ENCODE assay signal across 10 cellular contexts in genomic region chr18:54388203-54389142, GRCh38. TPM values are rescaled to one million over a fixed set of nuclear protein-coding genes. Genes with fewer than 3 reads are reported as not detected.
DNase-seq lines count a peak whose midpoint lies in the region; ATAC-seq and TF ChIP-seq lines count a peak whose summit lies in the region.
"Had no signal": no experiment of that assay in that cellular context is flagged by ENCODE, and none has a peak within 500 bp of the region (broad histone marks: within the 10 kb centered on the region; RNA-seq: fewer than 3 reads in every experiment).

No MANE protein-coding gene starts in this region.

- H3K4me3 ChIP-seq in astrocyte of the cerebellum (ENCODE audit: low read depth, low read length), result no peak overlapping the region
- H3K4me3 ChIP-seq in mucosa of descending colon, result no peak overlapping the region
- H3K4me3 ChIP-seq: SK-N-MC had no signal

- no peaks in the 10 kb centered on the region for H3K4me1 ChIP-seq in mucosa of descending colon (ENCODE audit: low read depth)

- no peaks in the 10 kb centered on the region for H3K9me3 ChIP-seq in mucosa of descending colon

- TF ChIP-seq CTCF in AG09319 (IDR thresholded peaks at IDR 0.05; ENCODE audit: low read depth, low read length) (no peak), astrocyte of the cerebellum (IDR thresholded peaks at IDR 0.05; ENCODE audit: low read depth, low read length, missing control alignments) (no peak), mucosa of descending colon (IDR thresholded peaks at IDR 0.05) (no peak)

- in situ Hi-C loops in astrocyte of the cerebellum (cut with HindIII; ENCODE audit: low sequenced_read_pairs), result no loop called here

- H3K36me3 ChIP-seq in mucosa of descending colon (ENCODE audit: low read depth), result no peaks in the 10 kb centered on the region

- peak; percentile 90 for ATAC-seq in GM18508 (IDR thresholded peaks at IDR 0.05; ENCODE audit: insufficient read depth, unreplicated experiment)
- ATAC-seq in HG02840 (IDR thresholded peaks at IDR 0.05; ENCODE audit: low FRiP score, unreplicated experiment), result peak; percentile 84
- ATAC-seq in mucosa of descending colon, result peak; percentile 79

- intact Hi-C loops in mucosa of descending colon (cut with DNase I, micrococcal nuclease), result no loop called here

- DNase-seq in AG09319 (ENCODE audit: extremely low read depth, low read depth) (peak; percentile 25), MV-4-11 (lab: John Stamatoyannopoulos, UW) (peak; percentile 87), astrocyte of the cerebellum (ENCODE audit: low read depth) (peak; percentile 74), mucosa of descending colon (peak in 2 of 3 donors; percentile 24 to 41), pons (ENCODE audit: low spot score) (no peak), NCI-H187 treated with DMSO at 0.1 percent for 48 hours (lab: John Stamatoyannopoulos, UW) (no peak)

RNA-seq across cellular contexts. Expression of gene C18orf54, which starts 30.8 kb away (rescaled TPM):
- 1 to 10 TPM; 2.1 to 3.7 (median 3.1) TPM for total RNA-seq in mucosa of descending colon

RNA-seq across cellular contexts. Expression of gene STARD6, which starts 30.8 kb away (rescaled TPM):
- not detected for total RNA-seq in mucosa of descending colon
- total RNA-seq: skeletal muscle tissue had no signal

Comparison
In these comparisons a context has a peak if more than half of its experiments do, and no peak if none do; other contexts are left out.
1. DNase-seq: peak in AG09319 (single experiment), MV-4-11 (single experiment), astrocyte of the cerebellum (single experiment) and mucosa of descending colon (2 of 3); none in pons (single experiment) and NCI-H187 treated with DMSO at 0.1 percent for 48 hours (single experiment).
2. Peak in every context shown above with its lines, with median percentiles within 50 percentile points of each other: ATAC-seq.